Comparison of ENCODE assay signal across 29 cellular contexts in genomic region chr6:111219785-111220184, GRCh38.
"Had no signal": no experiment of that assay in that cellular context is flagged by ENCODE, and none has a peak within 500 bp of the region (broad histone marks: within the 10 kb centered on the region; RNA-seq: fewer than 3 reads in every experiment).

No MANE protein-coding gene starts in this region.

- H3K9me3 Mint-ChIP-seq: activated B cell treated with CpG ODN at 0.5 μM for 24 hours; activated CD8-positive, alpha-beta T cell treated with anti-CD3 and anti-CD28 coated beads for 36 hours; activated T-cell treated with anti-CD3 and anti-CD28 coated beads, Interleukin-2, amount 50 U/mL, for 4 hours; activated T-helper 17 cell treated with anti-CD3 and anti-CD28 coated beads, Interleukin-2, amount 50 U/mL, for 72 hours; effector memory CD8-positive, alpha-beta T cell; T-cell; T-helper 2 cell treated with Interferon-gamma antibody and Interleukin-4, amounts not matched to agents 5 μg/mL and 100 μg/mL, for 36 hours had no signal

- H3K27me3 Mint-ChIP-seq: activated B cell treated with CpG ODN at 0.5 μM for 24 hours; activated CD8-positive, alpha-beta T cell treated with anti-CD3 and anti-CD28 coated beads for 36 hours; activated naive CD8-positive, alpha-beta T cell; activated T-helper 17 cell treated with anti-CD3 and anti-CD28 coated beads, Interleukin-2, amount 50 U/mL, for 72 hours; T-cell; T-helper 17 cell had no signal

- ATAC-seq: activated CD4-positive, CD25-positive, alpha-beta regulatory T cell treated with anti-CD3 and anti-CD28 coated beads, Interleukin-2, amount 50 U/mL, for 24 hours; activated CD8-positive, alpha-beta T cell treated with anti-CD3 and anti-CD28 coated beads for 36 hours; activated T-cell treated with anti-CD3 and anti-CD28 coated beads, Interleukin-2, amount 50 U/mL, for 4 hours; activated T-helper 17 cell treated with anti-CD3 and anti-CD28 coated beads, Interleukin-2, amount 50 U/mL, for 72 hours; effector memory CD8-positive, alpha-beta T cell; T-cell; T-helper 17 cell had no signal

- H3K36me3 Mint-ChIP-seq: T-cell had no signal

- H3K27ac ChIP-seq: brain microvascular endothelial cell, esophagus squamous epithelium, WERI-Rb-1 had no signal

- H3K4me1 ChIP-seq: esophagus squamous epithelium had no signal

- H3K27ac Mint-ChIP-seq: activated B cell treated with CpG ODN at 0.5 μM for 24 hours; activated CD8-positive, alpha-beta T cell treated with anti-CD3 and anti-CD28 coated beads for 36 hours; activated naive CD8-positive, alpha-beta T cell; activated T-helper 17 cell treated with anti-CD3 and anti-CD28 coated beads, Interleukin-2, amount 50 U/mL, for 72 hours; effector memory CD8-positive, alpha-beta T cell; T-cell; T-helper 17 cell; T-helper 2 cell treated with Interferon-gamma antibody and Interleukin-4, amounts not matched to agents 5 μg/mL and 100 μg/mL, for 36 hours had no signal

- H3K36me3 ChIP-seq: brain microvascular endothelial cell, esophagus squamous epithelium, WERI-Rb-1 had no signal

- H3K9me3 ChIP-seq: esophagus squamous epithelium had no signal

- H3K27me3 ChIP-seq: brain microvascular endothelial cell, esophagus squamous epithelium had no signal

- H3K4me3 Mint-ChIP-seq: activated B cell treated with CpG ODN at 0.5 μM for 24 hours; activated CD8-positive, alpha-beta T cell treated with anti-CD3 and anti-CD28 coated beads for 36 hours; activated naive CD8-positive, alpha-beta T cell; activated T-cell treated with anti-CD3 and anti-CD28 coated beads, Interleukin-2, amount 50 U/mL, for 4 hours; activated T-helper 17 cell treated with anti-CD3 and anti-CD28 coated beads, Interleukin-2, amount 50 U/mL, for 72 hours; effector memory CD8-positive, alpha-beta T cell; T-cell; T-helper 17 cell; T-helper 2 cell treated with Interferon-gamma antibody and Interleukin-4, amounts not matched to agents 5 μg/mL and 100 μg/mL, for 36 hours had no signal

- H3K4me1 Mint-ChIP-seq: activated B cell treated with CpG ODN at 0.5 μM for 24 hours; activated T-helper 17 cell treated with anti-CD3 and anti-CD28 coated beads, Interleukin-2, amount 50 U/mL, for 72 hours; T-cell had no signal

- H3K4me3 ChIP-seq: esophagus squamous epithelium had no signal

- DNase-seq: activated B cell treated with CpG ODN at 0.5 μM for 24 hours; activated CD4-positive, alpha-beta T cell treated with anti-CD3 and anti-CD28 coated beads for 48 hours; activated CD4-positive, alpha-beta T cell treated with anti-CD3 and anti-CD28 coated beads, Interleukin-2, amount 50 U/mL, for 1 hour; activated CD4-positive, alpha-beta T cell treated with anti-CD3 and anti-CD28 coated beads, Interleukin-2, amount 50 U/mL, for 48 hours; activated CD8-positive, alpha-beta memory T cell treated with anti-CD3 and anti-CD28 coated beads for 24 hours; activated CD8-positive, alpha-beta T cell treated with anti-CD3 and anti-CD28 coated beads for 36 hours; activated effector memory CD4-positive, alpha-beta T cell treated with Interleukin-2 at 50 U/mL for 16 hours; activated gamma-delta T cell treated with Interleukin-2 at 50 U/mL for 16 hours; activated naive CD4-positive, alpha-beta T cell treated with anti-CD3 and anti-CD28 coated beads, Interleukin-2, amount 50 U/mL, for 16 hours; activated naive CD4-positive, alpha-beta T cell treated with Interleukin-2 at 50 U/mL for 16 hours; activated T-cell treated with anti-CD3 and anti-CD28 coated beads, Interleukin-2, amount 50 U/mL, for 4 hours; amniotic stem cell; anterior cingulate cortex; brain microvascular endothelial cell; cortex of kidney; dermis blood vessel endothelial cell; effector CD4-positive, alpha-beta T cell; effector memory CD8-positive, alpha-beta T cell; esophagus squamous epithelium; foreskin melanocyte; SW 1271; T-cell; T-helper 17 cell; T1000; WERI-Rb-1 had no signal
